In the genomic region with DNA sequence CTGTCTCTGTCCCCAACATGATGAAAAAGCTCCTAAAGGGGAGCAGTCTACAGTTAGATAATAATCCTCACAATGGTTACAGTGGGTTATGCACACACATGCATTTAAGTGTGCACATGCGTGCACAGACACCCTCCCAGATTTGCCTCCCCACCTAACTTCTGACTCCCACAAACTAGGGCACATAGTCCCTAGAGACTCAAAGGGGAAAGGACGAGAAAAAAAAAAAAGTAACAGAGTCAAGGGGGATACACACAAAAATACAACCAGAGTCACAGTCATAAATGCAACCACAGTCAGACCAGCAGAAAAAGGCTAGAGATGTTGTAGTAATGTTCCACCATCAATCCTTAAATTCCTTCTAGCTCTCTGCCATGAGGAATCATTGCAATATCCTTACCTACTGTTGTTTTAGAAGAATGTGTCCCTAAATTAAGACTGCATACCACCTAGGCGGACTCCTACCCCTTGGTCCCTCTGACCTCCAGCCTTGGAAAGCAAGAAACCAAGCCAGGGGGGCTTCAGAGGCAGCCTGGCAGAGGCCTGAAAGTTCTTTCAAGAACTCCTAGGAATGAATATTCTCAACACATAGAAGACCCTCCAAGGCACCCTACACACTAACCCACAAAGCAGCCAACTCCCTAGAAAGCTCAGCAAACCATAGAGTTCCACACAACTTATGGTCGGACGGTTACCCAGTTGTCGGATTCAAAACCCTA, we compare ENCODE assay signal across 8 cellular contexts. TPM values are rescaled to one million over a fixed set of nuclear protein-coding genes. Genes with fewer than 3 reads are reported as not detected.
DNase-seq lines count a peak whose midpoint lies in the region; ATAC-seq and TF ChIP-seq lines count a peak whose summit lies in the region.

No MANE protein-coding gene starts in this region.

- peaks cover 73% of the 10 kb centered on the region for H3K79me2 ChIP-seq in GM23248 (ENCODE audit: insufficient read depth)

- H3K27me3 ChIP-seq in GM23248 (replicated peaks; ENCODE audit: insufficient read depth): no peaks in the 10 kb centered on the region
- H3K27me3 ChIP-seq in right atrium auricular region: no peaks in the 10 kb centered on the region
- no peaks in the 10 kb centered on the region for H3K27me3 ChIP-seq in skeletal muscle tissue (ENCODE audit: control insufficient read depth in 3 of 3, insufficient read depth in 3 of 3, low read length in 3 of 3)

- H3K4me1 Mint-ChIP-seq in WTC11: peaks cover 43% of the 10 kb centered on the region

- CTCF ChIA-PET in WTC11 (lab: Charles Lee): interaction anchor here (0.6 to 3.1 kb wide), 5 partner anchors 10 to 160 kb away, joined by 4 to 15 read pairs (median 11); a partner anchor contains a TSS

- no peaks in the 10 kb centered on the region for H3K9me2 ChIP-seq in GM23248 (ENCODE audit: insufficient read depth)

- DNase-seq in GM23248 (peak; percentile 15), WTC11 (ENCODE audit: low spot score) (no peak), right atrium auricular region (ENCODE audit: low spot score) (no peak), germinal center (ENCODE audit: low spot score) (no peak), OCI-M2 (lab: John Stamatoyannopoulos, UW; ENCODE audit: unreplicated experiment) (no peak)
- DNase-seq in activated CD4-positive, alpha-beta T cell treated with anti-CD3 and anti-CD28 coated beads, Interleukin-2, amount 50 U/mL, for 4 hours: no peak

- H3K9ac ChIP-seq in GM23248 (peak overlapping the region; percentile 90), skeletal muscle tissue (ENCODE audit: low read depth in 1 of 3, low read length in 3 of 3) (peak overlapping the region; percentile 85 to 94 (median 91))

- peak overlapping the region; percentile 95 for H3K4me2 ChIP-seq in GM23248 (ENCODE audit: unreplicated experiment)

- H3K4me3 Mint-ChIP-seq in WTC11: peak overlapping the region; percentile 94

- peak overlapping the region; percentile 90 for H3K4me3 ChIP-seq in GM23248
- H3K4me3 ChIP-seq in right atrium auricular region: peak overlapping the region; percentile 79 to 88
- peak overlapping the region; percentile 80 to 92 (median 89) for H3K4me3 ChIP-seq in skeletal muscle tissue (ENCODE audit: low read length in 3 of 3)

- TF ChIP-seq CTCF in WTC11 (IDR thresholded peaks at IDR 0.05) (no peak), right atrium auricular region (IDR thresholded peaks at IDR 0.05) (no peak)

- peaks cover 37% of the 10 kb centered on the region for H3K36me3 Mint-ChIP-seq in WTC11

- H3K4me1 ChIP-seq in GM23248 (ENCODE audit: insufficient read depth): peaks cover 8% of the 10 kb centered on the region
- H3K4me1 ChIP-seq in right atrium auricular region: peaks cover 0 to 59% of the 10 kb centered on the region in 2 donors
- peaks cover 63 to 85% (median 77%) of the 10 kb centered on the region in 3 donors for H3K4me1 ChIP-seq in skeletal muscle tissue (ENCODE audit: control insufficient read depth in 3 of 3, insufficient read depth in 3 of 3, low read length in 3 of 3)

- no peaks in the 10 kb centered on the region for H3K27me3 Mint-ChIP-seq in WTC11 (ENCODE audit: low read depth)

- in situ Hi-C loops in GM23248 (cut with MboI): no loop called here

- H3K9me3 Mint-ChIP-seq in WTC11: no peaks in the 10 kb centered on the region

- peak overlapping the region; percentile 93 for H3K27ac Mint-ChIP-seq in WTC11

- H3K27ac ChIP-seq in GM23248 (peak overlapping the region; percentile 70; the same call in 1 of the 2 replicates), right atrium auricular region (peak overlapping the region; percentile 94 to 97), skeletal muscle tissue (ENCODE audit: low read depth, low read length) (peak overlapping the region; percentile 80)

- H3K36me3 ChIP-seq in GM23248 (ENCODE audit: low read depth) (no peaks in the 10 kb centered on the region), right atrium auricular region (peaks cover 44% of the 10 kb centered on the region), skeletal muscle tissue (ENCODE audit: control insufficient read depth in 3 of 3, insufficient read depth in 3 of 3, low read length in 3 of 3) (peaks cover 22 to 37% (median 25%) of the 10 kb centered on the region in 3 donors)

- H4K20me1 ChIP-seq in GM23248 (ENCODE audit: insufficient read depth): no peaks in the 10 kb centered on the region

- H3K9me3 ChIP-seq in GM23248 (ENCODE audit: low read depth) (no peaks in the 10 kb centered on the region), right atrium auricular region (no peaks in the 10 kb centered on the region), skeletal muscle tissue (ENCODE audit: control insufficient read depth in 3 of 3, low read length in 3 of 3) (no peaks in the 10 kb centered on the region)

- POLR2A ChIA-PET in WTC11 (lab: Charles Lee): no interaction called here

- no peak overlapping the region for H2AFZ ChIP-seq in GM23248

- 4 to 7% methylated on average over 6 of the region's 6 CpGs for WGBS in GM23248 (ENCODE audit: low coverage in 1 of 2, low lambda C conversion rate in 2 of 2, missing lambda C conversion rate in 2 of 2), 2 experiments

- peaks cover 5% of the 10 kb centered on the region; the same call in 1 of the 2 replicates for H3F3A ChIP-seq in GM23248 (ENCODE audit: insufficient read depth)

- ATAC-seq in WTC11: no peak
- ATAC-seq in HG02759 (IDR thresholded peaks at IDR 0.05; ENCODE audit: unreplicated experiment): no peak

TF ChIP-seq in WTC11, 78 proteins besides CTCF, POLR2A, EP300 and RAD21 (continues in another document):
- TF ChIP-seq TCF7 (CRISPR knock-in tag; IDR thresholded peaks at IDR 0.05; ENCODE audit: low read depth) (no peak), GRHL2 (CRISPR knock-in tag; IDR thresholded peaks at IDR 0.05; ENCODE audit: insufficient replicate concordance, severe bottlenecking) (no peak), TEAD1 (CRISPR knock-in tag; IDR thresholded peaks at IDR 0.05) (no peak), ZNF423 (CRISPR knock-in tag; IDR thresholded peaks at IDR 0.05) (no peak), JUN (CRISPR knock-in tag; IDR thresholded peaks at IDR 0.05) (no peak), MYBL2 (CRISPR knock-in tag; IDR thresholded peaks at IDR 0.05) (no peak), CREB1 (CRISPR knock-in tag; IDR thresholded peaks at IDR 0.05) (no peak), TEAD4 (CRISPR knock-in tag; IDR thresholded peaks at IDR 0.05) (no peak)
- TF ChIP-seq, protein P1, sequence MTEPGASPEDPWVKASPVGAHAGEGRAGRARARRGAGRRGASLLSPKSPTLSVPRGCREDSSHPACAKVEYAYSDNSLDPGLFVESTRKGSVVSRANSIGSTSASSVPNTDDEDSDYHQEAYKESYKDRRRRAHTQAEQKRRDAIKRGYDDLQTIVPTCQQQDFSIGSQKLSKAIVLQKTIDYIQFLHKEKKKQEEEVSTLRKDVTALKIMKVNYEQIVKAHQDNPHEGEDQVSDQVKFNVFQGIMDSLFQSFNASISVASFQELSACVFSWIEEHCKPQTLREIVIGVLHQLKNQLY (CRISPR knock-in tag; IDR thresholded peaks at IDR 0.05): no peak
- TF ChIP-seq, protein P2, sequence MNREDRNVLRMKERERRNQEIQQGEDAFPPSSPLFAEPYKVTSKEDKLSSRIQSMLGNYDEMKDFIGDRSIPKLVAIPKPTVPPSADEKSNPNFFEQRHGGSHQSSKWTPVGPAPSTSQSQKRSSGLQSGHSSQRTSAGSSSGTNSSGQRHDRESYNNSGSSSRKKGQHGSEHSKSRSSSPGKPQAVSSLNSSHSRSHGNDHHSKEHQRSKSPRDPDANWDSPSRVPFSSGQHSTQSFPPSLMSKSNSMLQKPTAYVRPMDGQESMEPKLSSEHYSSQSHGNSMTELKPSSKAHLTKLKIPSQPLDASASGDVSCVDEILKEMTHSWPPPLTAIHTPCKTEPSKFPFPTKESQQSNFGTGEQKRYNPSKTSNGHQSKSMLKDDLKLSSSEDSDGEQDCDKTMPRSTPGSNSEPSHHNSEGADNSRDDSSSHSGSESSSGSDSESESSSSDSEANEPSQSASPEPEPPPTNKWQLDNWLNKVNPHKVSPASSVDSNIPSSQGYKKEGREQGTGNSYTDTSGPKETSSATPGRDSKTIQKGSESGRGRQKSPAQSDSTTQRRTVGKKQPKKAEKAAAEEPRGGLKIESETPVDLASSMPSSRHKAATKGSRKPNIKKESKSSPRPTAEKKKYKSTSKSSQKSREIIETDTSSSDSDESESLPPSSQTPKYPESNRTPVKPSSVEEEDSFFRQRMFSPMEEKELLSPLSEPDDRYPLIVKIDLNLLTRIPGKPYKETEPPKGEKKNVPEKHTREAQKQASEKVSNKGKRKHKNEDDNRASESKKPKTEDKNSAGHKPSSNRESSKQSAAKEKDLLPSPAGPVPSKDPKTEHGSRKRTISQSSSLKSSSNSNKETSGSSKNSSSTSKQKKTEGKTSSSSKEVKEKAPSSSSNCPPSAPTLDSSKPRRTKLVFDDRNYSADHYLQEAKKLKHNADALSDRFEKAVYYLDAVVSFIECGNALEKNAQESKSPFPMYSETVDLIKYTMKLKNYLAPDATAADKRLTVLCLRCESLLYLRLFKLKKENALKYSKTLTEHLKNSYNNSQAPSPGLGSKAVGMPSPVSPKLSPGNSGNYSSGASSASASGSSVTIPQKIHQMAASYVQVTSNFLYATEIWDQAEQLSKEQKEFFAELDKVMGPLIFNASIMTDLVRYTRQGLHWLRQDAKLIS (CRISPR knock-in tag; IDR thresholded peaks at IDR 0.05; ENCODE audit: borderline replicate concordance): no peak

RNA-seq across cellular contexts. Expression of a gene that starts 1.3 kb away (rescaled TPM):
- 3.7 and 7.5 TPM in 2 replicates for total RNA-seq in GM23248 (2014; rRNA removed; shearing (Covaris generic))
- 16.7 and 21.0 TPM in 2 replicates for polyA plus RNA-seq in GM23248 (2016; fragmentation: Nextera tagmentation; extraction: Ambion mirVana)
- 34.7 to 43.7 TPM (median 38.1 TPM) in 3 replicates for total RNA-seq in WTC11 (2021)
- total RNA-seq in right atrium auricular region: 10 to 100 TPM; 10.5 to 14.3 TPM
- 3.1 TPM for total RNA-seq in skeletal muscle tissue

RNA-seq across cellular contexts. Expression of a gene that starts 6.2 kb away (rescaled TPM):
- total RNA-seq in GM23248 (2014; rRNA removed; shearing (Covaris generic)): 120 and 141 TPM in 2 replicates
- polyA plus RNA-seq in GM23248 (2016; fragmentation: Nextera tagmentation; extraction: Ambion mirVana): 91.9 and 93.1 TPM in 2 replicates
- total RNA-seq in WTC11 (2021): 185 to 204 TPM (median 193 TPM) in 3 replicates
- total RNA-seq in right atrium auricular region: 10 to 100 TPM; 56.7 to 95.4 TPM
- total RNA-seq in skeletal muscle tissue: 40.2 TPM

RNA-seq across cellular contexts. Expression of a gene that starts 10.5 kb away (rescaled TPM):
- 4.3 and 11.1 TPM in 2 replicates for total RNA-seq in GM23248 (2014; rRNA removed; shearing (Covaris generic))
- polyA plus RNA-seq in GM23248 (2016; fragmentation: Nextera tagmentation; extraction: Ambion mirVana): 3.6 and 4.4 TPM in 2 replicates
- 33.1 to 35.2 TPM (median 34.6 TPM) in 3 replicates for total RNA-seq in WTC11 (2021)
- 1 to 10 TPM; 4.9 to 5.6 TPM for total RNA-seq in right atrium auricular region
- 8.9 TPM for total RNA-seq in skeletal muscle tissue

RNA-seq across cellular contexts. Expression of a gene that starts 10.6 kb away (rescaled TPM):
- total RNA-seq in GM23248 (2014; rRNA removed; shearing (Covaris generic)): 3.9 and 17.5 TPM in 2 replicates
- polyA plus RNA-seq in GM23248 (2016; fragmentation: Nextera tagmentation; extraction: Ambion mirVana): 4.0 and 6.1 TPM in 2 replicates
- 88.9 to 93.9 TPM (median 93.1 TPM) in 3 replicates for total RNA-seq in WTC11 (2021)
- 10 to 100 TPM; 22.0 to 26.6 TPM for total RNA-seq in right atrium auricular region
- 9.9 TPM for total RNA-seq in skeletal muscle tissue

RNA-seq across cellular contexts. Expression of a gene that starts 20.3 kb away (rescaled TPM):
- total RNA-seq in GM23248 (2014; rRNA removed; shearing (Covaris generic)): 189 and 242 TPM in 2 replicates
- polyA plus RNA-seq in GM23248 (2016; fragmentation: Nextera tagmentation; extraction: Ambion mirVana): 183 and 186 TPM in 2 replicates
- total RNA-seq in WTC11 (2021) (88.8 to 90.6 TPM (median 90.3 TPM) in 3 replicates), right atrium auricular region (100 to 1,000 TPM; 168 to 248 TPM), skeletal muscle tissue (87.2 TPM)
